ENCODE assay signal across 11 cellular contexts in genomic region chrX:44342866-44343265, GRCh38. TPM values are rescaled to one million over a fixed set of nuclear protein-coding genes. Genes with fewer than 3 reads are reported as not detected.
DNase-seq lines count a peak whose midpoint lies in the region; ATAC-seq and TF ChIP-seq lines count a peak whose summit lies in the region.
"Had no signal": no experiment of that assay in that cellular context is flagged by ENCODE, and none has a peak within 500 bp of the region (broad histone marks: within the 10 kb centered on the region; RNA-seq: fewer than 3 reads in every experiment).

No MANE protein-coding gene starts in this region.

- H3K9me3 ChIP-seq in BLaER1 treated with 17β-estradiol and CSF1 and Interleukin-3, amounts not matched to agents 10 nM and 100 nM (replicated peaks in 1 of 11): no peaks in the 10 kb centered on the region; a peak in 1 of 22 replicates
- H3K9me3 ChIP-seq in neural progenitor cell (ENCODE audit: low read depth): no peaks in the 10 kb centered on the region
- no peaks in the 10 kb centered on the region for H3K9me3 ChIP-seq in mucosa of descending colon

- H3K4me1 ChIP-seq in BLaER1 treated with 17β-estradiol and CSF1 and Interleukin-3, amounts not matched to agents 10 nM and 100 nM: peaks cover 14 to 59% (median 52%) of the 10 kb centered on the region in 10 experiments
- H3K4me1 ChIP-seq in KMS-11 (ENCODE audit: low read depth, poor library complexity, severe bottlenecking): peaks cover 16% of the 10 kb centered on the region
- no peaks in the 10 kb centered on the region for H3K4me1 ChIP-seq in neural progenitor cell
- no peaks in the 10 kb centered on the region for H3K4me1 ChIP-seq in mucosa of descending colon (ENCODE audit: low read depth)

- H3K27ac Mint-ChIP-seq in effector memory CD8-positive, alpha-beta T cell: peak overlapping the region; percentile 96 to 98
- no peak overlapping the region for H3K27ac Mint-ChIP-seq in neural progenitor cell

- peak overlapping the region; percentile 69 to 96 (median 81) for H3K4me2 ChIP-seq in BLaER1 treated with 17β-estradiol and CSF1 and Interleukin-3, amounts not matched to agents 10 nM and 100 nM
- peak overlapping the region; percentile 68 for H3K4me2 ChIP-seq in KMS-11
- peak overlapping the region; percentile 63 for H3K4me2 ChIP-seq in neural progenitor cell

- intact Hi-C loops in mucosa of descending colon (cut with DNase I, micrococcal nuclease): no loop called here

- H3K27me3 Mint-ChIP-seq in effector memory CD8-positive, alpha-beta T cell: no peaks in the 10 kb centered on the region
- peaks cover 2% of the 10 kb centered on the region for H3K27me3 Mint-ChIP-seq in neural progenitor cell (ENCODE audit: insufficient read depth, low read depth)

- H3K27ac ChIP-seq in BLaER1 treated with 17β-estradiol and CSF1 and Interleukin-3, amounts not matched to agents 10 nM and 100 nM: peak overlapping the region; percentile 62 to 98 (median 89); a peak in 21 of 22 replicates
- H3K27ac ChIP-seq in KMS-11 (peak overlapping the region; percentile 74), neural progenitor cell (no peak overlapping the region)

- no peaks in the 10 kb centered on the region for H3K9me3 Mint-ChIP-seq in effector memory CD8-positive, alpha-beta T cell
- no peaks in the 10 kb centered on the region for H3K9me3 Mint-ChIP-seq in neural progenitor cell

- peak overlapping the region; percentile 74 to 86 (median 81) for H3K9ac ChIP-seq in BLaER1 treated with 17β-estradiol and CSF1 and Interleukin-3, amounts not matched to agents 10 nM and 100 nM
- H3K9ac ChIP-seq in KMS-11 (peak overlapping the region; percentile 82), neural progenitor cell (no peak overlapping the region)

- no peaks in the 10 kb centered on the region for H3K27me3 ChIP-seq in BLaER1 treated with 17β-estradiol and CSF1 and Interleukin-3, amounts not matched to agents 10 nM and 100 nM
- no peaks in the 10 kb centered on the region for H3K27me3 ChIP-seq in KMS-11 (ENCODE audit: insufficient read depth, low read depth)
- H3K27me3 ChIP-seq in neural progenitor cell: no peaks in the 10 kb centered on the region

- peak overlapping the region; percentile 93 for H2AFZ ChIP-seq in KMS-11 (ENCODE audit: low read depth)
- no peak overlapping the region for H2AFZ ChIP-seq in neural progenitor cell (replicated peaks)

- H3K79me2 ChIP-seq in KMS-11 (ENCODE audit: insufficient read depth, low read depth) (no peaks in the 10 kb centered on the region), neural progenitor cell (ENCODE audit: low read depth) (no peaks in the 10 kb centered on the region)

- TF ChIP-seq CTCF in KMS-11 (conservative IDR thresholded peaks at IDR 0.05; ENCODE audit: low read depth, low read length) (no peak), neural progenitor cell (IDR thresholded peaks at IDR 0.05) (no peak), mucosa of descending colon (IDR thresholded peaks at IDR 0.05) (no peak)

- no peaks in the 10 kb centered on the region for H3F3A ChIP-seq in neural progenitor cell (ENCODE audit: low read depth)

- peak overlapping the region; percentile 47 to 73 (median 64); a peak in 19 of 20 replicates for H3K4me3 ChIP-seq in BLaER1 treated with 17β-estradiol and CSF1 and Interleukin-3, amounts not matched to agents 10 nM and 100 nM
- H3K4me3 ChIP-seq in KMS-11 (IDR thresholded peaks at IDR 0.05; ENCODE audit: insufficient read depth, low read depth, low read length) (no peak overlapping the region), neural progenitor cell (no peak overlapping the region), mucosa of descending colon (no peak overlapping the region)

- DNase-seq in effector memory CD8-positive, alpha-beta T cell: no peak
- DNase-seq in neural progenitor cell (ENCODE audit: low spot score) (no peak), SKM-1 (lab: John Stamatoyannopoulos, UW; ENCODE audit: unreplicated experiment) (no peak), mucosa of descending colon (no peak), Kasumi-1 (lab: John Stamatoyannopoulos, UW) (no peak)
- DNase-seq: T1000 had no signal

- no peaks in the 10 kb centered on the region for H3K36me3 ChIP-seq in BLaER1 treated with 17β-estradiol and CSF1 and Interleukin-3, amounts not matched to agents 10 nM and 100 nM
- H3K36me3 ChIP-seq in KMS-11 (ENCODE audit: insufficient read depth) (no peaks in the 10 kb centered on the region), neural progenitor cell (no peaks in the 10 kb centered on the region), mucosa of descending colon (ENCODE audit: low read depth) (no peaks in the 10 kb centered on the region)

- ATAC-seq in effector memory CD8-positive, alpha-beta T cell (replicated peaks): no peak
- no peak for ATAC-seq in mucosa of descending colon
- ATAC-seq in GM21367 (IDR thresholded peaks at IDR 0.05; ENCODE audit: unreplicated experiment): no peak

- peak overlapping the region; percentile 90 to 97 for H3K4me3 Mint-ChIP-seq in effector memory CD8-positive, alpha-beta T cell
- no peak overlapping the region for H3K4me3 Mint-ChIP-seq in neural progenitor cell

- no peaks in the 10 kb centered on the region for H4K20me1 ChIP-seq in BLaER1 treated with 17β-estradiol and CSF1 and Interleukin-3, amounts not matched to agents 10 nM and 100 nM
- H4K20me1 ChIP-seq in KMS-11 (ENCODE audit: insufficient read depth) (no peaks in the 10 kb centered on the region), neural progenitor cell (ENCODE audit: low read depth) (no peaks in the 10 kb centered on the region)

- H3K36me3 Mint-ChIP-seq in effector memory CD8-positive, alpha-beta T cell (ENCODE audit: insufficient read depth): peaks cover 15% of the 10 kb centered on the region
- H3K36me3 Mint-ChIP-seq in neural progenitor cell: no peaks in the 10 kb centered on the region

- peaks cover 15 to 17% of the 10 kb centered on the region in 2 donors for H3K4me1 Mint-ChIP-seq in effector memory CD8-positive, alpha-beta T cell (ENCODE audit: low read depth in 2 of 2)
- peaks cover 16% of the 10 kb centered on the region for H3K4me1 Mint-ChIP-seq in neural progenitor cell

RNA-seq across cellular contexts. Expression of gene EFHC2, which starts 0.6 kb away (rescaled TPM):
- total RNA-seq in neural progenitor cell (ENCODE audit: low replicate concordance) (1.7 and 3.2 TPM in 2 replicates), mucosa of descending colon (1 to 10 TPM in 2 of 3 donors, under 1 TPM in 1; 0.78 to 3.0 (median 1.9) TPM)
- total RNA-seq: HT-29, NCI-H460 had no signal

Comparison
In these comparisons a context has a peak if more than half of its experiments do, and no peak if none do; other contexts are left out.
1. H3K4me3 ChIP-seq: peak in BLaER1 treated with 17β-estradiol and CSF1 and Interleukin-3, amounts not matched to agents 10 nM and 100 nM (10 of 10); none in KMS-11 (single experiment), neural progenitor cell (single experiment) and mucosa of descending colon (single experiment).
2. Peak in every context shown above with its lines, with median percentiles within 50 percentile points of each other: H3K4me2 ChIP-seq.